ENCODE assay signal across 13 cellular contexts in the genomic region with DNA sequence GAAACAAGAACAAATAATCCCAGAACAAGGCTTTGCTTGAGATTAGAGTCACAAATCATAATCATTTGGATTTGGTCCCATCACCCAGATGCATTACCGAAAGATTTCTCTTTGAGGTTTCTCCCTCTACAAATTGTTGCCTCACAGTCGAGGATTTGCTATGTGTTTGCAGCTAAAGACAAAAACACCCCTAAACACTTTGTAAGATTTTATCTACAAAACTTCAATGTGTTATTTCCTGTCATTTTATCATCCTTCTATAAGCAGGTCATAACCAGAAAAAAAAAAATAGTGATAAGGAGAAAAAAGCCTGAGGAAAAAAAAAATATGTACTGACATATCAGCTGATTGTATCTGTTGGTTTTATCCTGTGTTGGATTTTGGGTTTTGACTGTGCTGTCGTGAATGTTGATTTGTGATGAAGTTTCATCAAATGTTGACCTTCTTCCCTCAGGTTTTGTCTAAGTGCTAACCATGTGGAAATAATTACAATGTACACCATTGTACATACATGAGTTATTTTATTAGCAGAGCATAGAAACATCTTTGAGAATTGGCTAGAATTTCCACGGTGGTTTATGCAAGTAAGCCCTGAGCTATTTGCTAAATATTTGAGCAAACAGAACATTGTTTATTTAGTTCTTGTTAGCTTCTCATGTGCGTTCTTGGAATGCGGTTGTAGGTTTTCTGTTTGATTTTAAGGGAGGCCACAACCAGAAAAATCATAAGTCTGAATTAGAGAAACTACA.
DNase-seq lines count a peak whose midpoint lies in the region; ATAC-seq and TF ChIP-seq lines count a peak whose summit lies in the region.
"Had no signal": no experiment of that assay in that cellular context is flagged by ENCODE, and none has a peak within 500 bp of the region (broad histone marks: within the 10 kb centered on the region; RNA-seq: fewer than 3 reads in every experiment).

No MANE protein-coding gene starts in this region.

- peaks cover 0 to 2% (median 0%) of the 10 kb centered on the region in 11 donors for H3K9me3 Mint-ChIP-seq in naive thymus-derived CD4-positive, alpha-beta T cell
- H3K9me3 Mint-ChIP-seq: activated B cell treated with CpG ODN at 0.5 μM for 24 hours; CD8-positive, alpha-beta T cell had no signal

- in situ Hi-C loops in T47D (cut with HindIII; ENCODE audit: low pct_unique_long_range_greater_than_20kb, low sequenced_read_pairs): no loop called here

- peak; percentile 58 for ATAC-seq in naive thymus-derived CD4-positive, alpha-beta T cell
- no peak for ATAC-seq in GM18861 (IDR thresholded peaks at IDR 0.05; ENCODE audit: unreplicated experiment)
- ATAC-seq: CD8-positive, alpha-beta T cell; stimulated activated naive B cell treated with anti-CD40 and anti-IgM and Interleukin-4, amounts not matched to agents 10 μg/mL and 1 μg/mL and 100 μg/mL, for 72 hours had no signal

- no peaks in the 10 kb centered on the region for H3K36me3 ChIP-seq in A673 (ENCODE audit: insufficient read depth, low read length, poor library complexity, severe bottlenecking)
- no peaks in the 10 kb centered on the region for H3K36me3 ChIP-seq in naive thymus-derived CD4-positive, alpha-beta T cell (ENCODE audit: control insufficient read depth in 2 of 3, insufficient read depth in 3 of 3, low read length in 3 of 3)

- H3K27me3 ChIP-seq in A673 (replicated peaks; ENCODE audit: insufficient read depth, low read depth, low read length, poor library complexity): no peaks in the 10 kb centered on the region
- H3K27me3 ChIP-seq in naive thymus-derived CD4-positive, alpha-beta T cell (ENCODE audit: control insufficient read depth in 2 of 2, insufficient read depth in 2 of 2, low read length in 2 of 2): no peaks in the 10 kb centered on the region

- POLR2A ChIA-PET in A673 (lab: Charles Lee; ENCODE audit: low non-redundant PET): no interaction called here
- POLR2A ChIA-PET in naive thymus-derived CD4-positive, alpha-beta T cell (lab: Charles Lee): no interaction called here

- H3K27me3 Mint-ChIP-seq in naive thymus-derived CD4-positive, alpha-beta T cell: no peaks in the 10 kb centered on the region
- H3K27me3 Mint-ChIP-seq: activated B cell treated with CpG ODN at 0.5 μM for 24 hours; stimulated activated naive B cell treated with anti-CD40 and anti-IgM and Interleukin-4, amounts not matched to agents 10 μg/mL and 1 μg/mL and 100 μg/mL, for 72 hours had no signal

- H3K36me3 Mint-ChIP-seq in naive thymus-derived CD4-positive, alpha-beta T cell: no peaks in the 10 kb centered on the region
- H3K36me3 Mint-ChIP-seq: CD8-positive, alpha-beta T cell; stimulated activated naive B cell treated with anti-CD40 and anti-IgM and Interleukin-4, amounts not matched to agents 10 μg/mL and 1 μg/mL and 100 μg/mL, for 72 hours had no signal

- peak overlapping the region in 1 of 9 donors; percentile 29 for H3K27ac Mint-ChIP-seq in naive thymus-derived CD4-positive, alpha-beta T cell
- H3K27ac Mint-ChIP-seq: activated B cell treated with CpG ODN at 0.5 μM for 24 hours; CD8-positive, alpha-beta T cell; stimulated activated naive B cell treated with anti-CD40 and anti-IgM and Interleukin-4, amounts not matched to agents 10 μg/mL and 1 μg/mL and 100 μg/mL, for 72 hours had no signal

- H3K4me3 Mint-ChIP-seq in naive thymus-derived CD4-positive, alpha-beta T cell: no peak overlapping the region
- H3K4me3 Mint-ChIP-seq: activated B cell treated with CpG ODN at 0.5 μM for 24 hours; CD8-positive, alpha-beta T cell; stimulated activated naive B cell treated with anti-CD40 and anti-IgM and Interleukin-4, amounts not matched to agents 10 μg/mL and 1 μg/mL and 100 μg/mL, for 72 hours had no signal

- H3K4me3 ChIP-seq in A673 (ENCODE audit: low read depth, low read length, poor library complexity, severe bottlenecking): no peak overlapping the region
- no peak overlapping the region for H3K4me3 ChIP-seq in naive thymus-derived CD4-positive, alpha-beta T cell (ENCODE audit: low read length)

- H3K4me1 Mint-ChIP-seq in naive thymus-derived CD4-positive, alpha-beta T cell: peaks cover 0 to 7% (median 0%) of the 10 kb centered on the region in 7 donors
- H3K4me1 Mint-ChIP-seq: activated B cell treated with CpG ODN at 0.5 μM for 24 hours; stimulated activated naive B cell treated with anti-CD40 and anti-IgM and Interleukin-4, amounts not matched to agents 10 μg/mL and 1 μg/mL and 100 μg/mL, for 72 hours had no signal

- BruUV-seq in A673 (replicated peaks; lab: Mats Ljungman, UMichigan): no TSS peak

- H3K9me3 ChIP-seq in A673 (ENCODE audit: low read depth, low read length, poor library complexity, severe bottlenecking): no peaks in the 10 kb centered on the region
- H3K9me3 ChIP-seq in naive thymus-derived CD4-positive, alpha-beta T cell (ENCODE audit: control insufficient read depth in 2 of 3, low read length in 3 of 3): no peaks in the 10 kb centered on the region

- no peak for TF ChIP-seq CTCF in A673 (conservative IDR thresholded peaks at IDR 0.05; ENCODE audit: low read depth, low read length)

- no peak overlapping the region for H3K27ac ChIP-seq in A673 (ENCODE audit: low read depth, low read length, poor library complexity, severe bottlenecking)
- H3K27ac ChIP-seq in naive thymus-derived CD4-positive, alpha-beta T cell (ENCODE audit: low read depth, low read length): no peak overlapping the region

- DNase-seq in A673 (ENCODE audit: low spot score) (peak; percentile 22), LHCN-M2 (ENCODE audit: low read depth) (peak; percentile 74), T47D (ENCODE audit: low read depth in 1 of 2, low spot score in 1 of 2) (peak; percentile 14 to 88), NCI-H1694 treated with DMSO at 0.1 percent for 48 hours (lab: John Stamatoyannopoulos, UW) (no peak), 8988T (no peak), cerebellar cortex (ENCODE audit: low spot score) (no peak)
- DNase-seq in naive thymus-derived CD4-positive, alpha-beta T cell: peak in 1 of 9 donors; percentile 2
- DNase-seq: activated B cell treated with CpG ODN at 0.5 μM for 24 hours; activated naive CD4-positive, alpha-beta T cell treated with anti-CD3 and anti-CD28 coated beads, Interleukin-2, amount 50 U/mL, for 16 hours; CD8-positive, alpha-beta T cell; stimulated activated CD4-positive, alpha-beta T cell treated with anti-CD3 and anti-CD28 coated beads, Interleukin-15, amount 100 ng/mL, for 24 hours; stimulated activated naive B cell treated with anti-CD40 and anti-IgM and Interleukin-4, amounts not matched to agents 10 μg/mL and 1 μg/mL and 100 μg/mL, for 72 hours had no signal

- CTCF ChIA-PET in A673 (lab: Charles Lee): no interaction called here
- CTCF ChIA-PET in naive thymus-derived CD4-positive, alpha-beta T cell (lab: Charles Lee): no interaction called here

- intact Hi-C loops in A673 (cut with micrococcal nuclease; ENCODE audit: unreplicated experiment): no loop called here
- intact Hi-C loops in naive thymus-derived CD4-positive, alpha-beta T cell (cut with micrococcal nuclease): no loop called here

- peaks cover 16% of the 10 kb centered on the region for H3K4me1 ChIP-seq in A673 (ENCODE audit: insufficient read depth, low read length, poor library complexity, severe bottlenecking)
- H3K4me1 ChIP-seq in naive thymus-derived CD4-positive, alpha-beta T cell (ENCODE audit: control insufficient read depth in 2 of 2, insufficient read depth in 2 of 2, low read length in 2 of 2): no peaks in the 10 kb centered on the region

Comparison
In these comparisons a context has a peak if more than half of its experiments do, and no peak if none do; other contexts are left out.
1. DNase-seq: peak in A673 (single experiment), LHCN-M2 (single experiment) and T47D (2 of 2); none in NCI-H1694 treated with DMSO at 0.1 percent for 48 hours (single experiment), 8988T (single experiment) and cerebellar cortex (single experiment).